Comparison of ENCODE assay signal across 10 cellular contexts in the genomic region with DNA sequence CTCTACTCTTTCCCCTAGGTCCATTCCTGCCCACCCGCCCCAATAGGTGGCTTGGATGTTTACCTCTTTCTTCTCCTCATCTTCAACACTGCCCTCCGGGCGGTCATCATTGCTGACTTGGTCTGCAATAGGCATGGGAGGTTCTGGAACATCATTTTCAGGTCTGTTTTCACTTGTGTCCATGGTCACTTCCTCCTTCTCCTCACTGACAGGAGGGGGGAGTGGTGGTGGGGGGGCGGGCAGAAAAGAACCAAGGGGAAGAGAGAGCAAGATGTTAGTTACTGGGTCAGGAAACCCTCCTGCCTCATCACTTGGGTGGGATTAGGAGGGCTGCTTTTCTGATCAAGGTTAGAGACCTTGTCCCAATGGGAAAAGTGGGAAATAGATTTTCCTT. TPM values are rescaled to one million over a fixed set of nuclear protein-coding genes. Genes with fewer than 3 reads are reported as not detected.
DNase-seq lines count a peak whose midpoint lies in the region; ATAC-seq and TF ChIP-seq lines count a peak whose summit lies in the region.
"Had no signal": no experiment of that assay in that cellular context is flagged by ENCODE, and none has a peak within 500 bp of the region (broad histone marks: within the 10 kb centered on the region; RNA-seq: fewer than 3 reads in every experiment).

No MANE protein-coding gene starts in this region.

- peaks cover 73% of the 10 kb centered on the region for H3K79me2 ChIP-seq in neural progenitor cell (ENCODE audit: low read depth)

- H3K4me3 ChIP-seq in BLaER1 (0 out of 2 replicates have a peak overlapping the region, but pooled peaks have one; percentile 5), HL-60 (replicated peaks; ENCODE audit: insufficient read depth, low read length) (no peak overlapping the region), neural progenitor cell (peak overlapping the region; percentile 92)
- H3K4me3 ChIP-seq: mucosa of descending colon had no signal

- peaks cover 80% of the 10 kb centered on the region for H3F3A ChIP-seq in neural progenitor cell (ENCODE audit: low read depth)

- H3K9me3 ChIP-seq in BLaER1, result no peaks in the 10 kb centered on the region
- no peaks in the 10 kb centered on the region for H3K9me3 ChIP-seq in neural progenitor cell (ENCODE audit: low read depth)
- H3K9me3 ChIP-seq: mucosa of descending colon had no signal

- peaks cover 47% of the 10 kb centered on the region for H3K4me1 Mint-ChIP-seq in neural progenitor cell

- ATAC-seq in GM18861 (IDR thresholded peaks at IDR 0.05; ENCODE audit: unreplicated experiment), result no peak

- peak overlapping the region; percentile 89 for H3K4me3 Mint-ChIP-seq in neural progenitor cell

- H3K36me3 Mint-ChIP-seq in neural progenitor cell, result peaks cover 24% of the 10 kb centered on the region

- H3K27me3 Mint-ChIP-seq in neural progenitor cell (ENCODE audit: insufficient read depth, low read depth), result peaks cover 10% of the 10 kb centered on the region

- H3K9me3 Mint-ChIP-seq in neural progenitor cell, result no peaks in the 10 kb centered on the region

- H3K4me1 ChIP-seq in BLaER1 (peaks cover 41% of the 10 kb centered on the region), neural progenitor cell (peaks cover 53% of the 10 kb centered on the region)

- H3K27ac ChIP-seq in BLaER1 (no peak overlapping the region), HL-60 (replicated peaks) (0 out of 2 replicates have a peak overlapping the region, but pooled peaks have one; percentile 18), caudate nucleus (ENCODE audit: low read depth, low read length) (peak overlapping the region; percentile 6), neural progenitor cell (peak overlapping the region; percentile 11)

- H3K27ac Mint-ChIP-seq in neural progenitor cell, result no peak overlapping the region

- no peak overlapping the region for H2AFZ ChIP-seq in neural progenitor cell (replicated peaks)

- peaks cover 75% of the 10 kb centered on the region for H3K36me3 ChIP-seq in BLaER1
- peaks cover 22% of the 10 kb centered on the region for H3K36me3 ChIP-seq in neural progenitor cell

- H4K20me1 ChIP-seq in BLaER1 (peaks cover 71% of the 10 kb centered on the region), neural progenitor cell (ENCODE audit: low read depth) (peaks cover 68% of the 10 kb centered on the region)

- no peak for DNase-seq in HL-60 (ENCODE audit: low read depth in 1 of 2, low spot score in 1 of 2)
- DNase-seq in caudate nucleus (lab: John Stamatoyannopoulos, UW), result no peak
- no peak for DNase-seq in neural progenitor cell (ENCODE audit: low spot score)
- no peak for DNase-seq in NCI-H69 (lab: John Stamatoyannopoulos, UW)
- no peak for DNase-seq in NCI-H2107 (lab: John Stamatoyannopoulos, UW)
- DNase-seq in NCI-H446 treated with DMSO at 0.1 percent for 48 hours (lab: John Stamatoyannopoulos, UW), result no peak

- no peak for TF ChIP-seq CTCF in HL-60 (IDR thresholded peaks at IDR 0.05; ENCODE audit: insufficient read depth, low read length)
- TF ChIP-seq CTCF in neural progenitor cell (IDR thresholded peaks at IDR 0.05), result no peak

- H3K9ac ChIP-seq in BLaER1 (peak overlapping the region; percentile 29; the same call in 1 of the 2 replicates), neural progenitor cell (no peak overlapping the region)

- H3K27me3 ChIP-seq in BLaER1 (no peaks in the 10 kb centered on the region), HL-60 (ENCODE audit: insufficient read depth, poor library complexity, severe bottlenecking) (no peaks in the 10 kb centered on the region), neural progenitor cell (no peaks in the 10 kb centered on the region)

- peak overlapping the region; percentile 95 for H3K4me2 ChIP-seq in BLaER1
- H3K4me2 ChIP-seq in neural progenitor cell, result peak overlapping the region; percentile 85

RNA-seq across cellular contexts. Expression of gene CDH24, which starts 12.1 kb away (rescaled TPM):
- total RNA-seq in neural progenitor cell (ENCODE audit: low replicate concordance), result 15.0 and 35.9 TPM in 2 replicates

RNA-seq across cellular contexts. Expression of gene ACIN1, which starts 25.5 kb away (rescaled TPM):
- 184 and 215 TPM in 2 replicates for total RNA-seq in neural progenitor cell (ENCODE audit: low replicate concordance)

RNA-seq across cellular contexts. Expression of gene C14orf119, which starts 25.9 kb away (rescaled TPM):
- 32.0 and 37.5 TPM in 2 replicates for total RNA-seq in neural progenitor cell (ENCODE audit: low replicate concordance)

RNA-seq across cellular contexts. Expression of gene PSMB11, which starts 27.4 kb away (rescaled TPM):
- total RNA-seq in neural progenitor cell (ENCODE audit: low replicate concordance), result not detected in 2 replicates
- total RNA-seq: LHCN-M2, mucosa of descending colon had no signal

RNA-seq across cellular contexts. Expression of gene PSMB5, which starts 34.7 kb away (rescaled TPM):
- 154 and 223 TPM in 2 replicates for total RNA-seq in neural progenitor cell (ENCODE audit: low replicate concordance)
